ENCODE assay signal across 8 cellular contexts in genomic region chr13:110562696-110563462, GRCh38. TPM values are rescaled to one million over a fixed set of nuclear protein-coding genes. Genes with fewer than 3 reads are reported as not detected.
A peak's percentile ranks its signal among the peaks of the same experiment; 100 is the strongest.
DNase-seq lines count a peak whose midpoint lies in the region; ATAC-seq and TF ChIP-seq lines count a peak whose summit lies in the region.

No MANE protein-coding gene starts in this region.

- H3K4me1 ChIP-seq in effector memory CD4-positive, alpha-beta T cell (ENCODE audit: control insufficient read depth, insufficient read depth, low read length, poor library complexity, severe bottlenecking) = peaks cover 5% of the 10 kb centered on the region

- DNase-seq in AG04450 (ENCODE audit: low read depth, low spot score) (no peak), nephron progenitor cell (no peak), islet precursor cell (no peak)
- no peak for DNase-seq in effector memory CD4-positive, alpha-beta T cell

- POLR2A ChIA-PET in AG04450 (lab: Yijun Ruan, JAX) = no interaction called here

- no peak overlapping the region for H3K27ac ChIP-seq in AG04450 (ENCODE audit: low read depth, low read length)
- H3K27ac ChIP-seq in effector memory CD4-positive, alpha-beta T cell (ENCODE audit: insufficient read depth, low read length, poor library complexity, severe bottlenecking) = no peak overlapping the region

- no peak for TF ChIP-seq RAD21 in Ishikawa (IDR thresholded peaks at IDR 0.05; ENCODE audit: low read depth)

- H3K36me3 ChIP-seq in effector memory CD4-positive, alpha-beta T cell (ENCODE audit: control insufficient read depth, insufficient read depth, low read length) = no peaks in the 10 kb centered on the region

- H3K4me1 Mint-ChIP-seq in nephron progenitor cell = peaks cover 78% of the 10 kb centered on the region

- peaks cover 11% of the 10 kb centered on the region for H3K27me3 ChIP-seq in AG04450 (ENCODE audit: control insufficient read depth, insufficient read depth, low read length)
- H3K27me3 ChIP-seq in effector memory CD4-positive, alpha-beta T cell (replicated peaks; ENCODE audit: control insufficient read depth, insufficient read depth, low read length, poor library complexity, severe bottlenecking) = no peaks in the 10 kb centered on the region

- no peak overlapping the region for H3K27ac Mint-ChIP-seq in nephron progenitor cell

- TF ChIP-seq EP300 in Ishikawa (IDR thresholded peaks at IDR 0.05; ENCODE audit: borderline replicate concordance) = no peak

- H3K9me3 ChIP-seq in AG04450 (ENCODE audit: control insufficient read depth, insufficient read depth, low read length) = peaks cover 1% of the 10 kb centered on the region; the same call in 1 of the 2 replicates
- no peaks in the 10 kb centered on the region for H3K9me3 ChIP-seq in effector memory CD4-positive, alpha-beta T cell (ENCODE audit: control insufficient read depth, low read length)

- TF ChIP-seq CTCF in AG04450 (IDR thresholded peaks at IDR 0.05; ENCODE audit: low read depth, low read length) (no peak), nephron progenitor cell (IDR thresholded peaks at IDR 0.05) (no peak)

- ATAC-seq in GM19452 (IDR thresholded peaks at IDR 0.05; ENCODE audit: unreplicated experiment) (no peak), GM21367 (IDR thresholded peaks at IDR 0.05; ENCODE audit: unreplicated experiment) (no peak), GM18517 (IDR thresholded peaks at IDR 0.05; ENCODE audit: unreplicated experiment) (no peak)

- H3K4me3 Mint-ChIP-seq in nephron progenitor cell = peak overlapping the region; percentile 93

- H3K9me3 Mint-ChIP-seq in nephron progenitor cell = peaks cover 26% of the 10 kb centered on the region

- H3K36me3 Mint-ChIP-seq in nephron progenitor cell (ENCODE audit: low read depth) = peaks cover 33% of the 10 kb centered on the region

- CTCF ChIA-PET in AG04450 (lab: Charles Lee) = no interaction called here

- peaks cover 39% of the 10 kb centered on the region for H3K27me3 Mint-ChIP-seq in nephron progenitor cell (ENCODE audit: low read depth, poor library complexity)

- peak overlapping the region; percentile 77; the same call in 1 of the 2 replicates for H3K4me3 ChIP-seq in AG04450 (ENCODE audit: low read depth, low read length)
- H3K4me3 ChIP-seq in effector memory CD4-positive, alpha-beta T cell (ENCODE audit: insufficient read depth, low read depth, low read length, poor library complexity, severe bottlenecking) = peak overlapping the region; percentile 86

TF ChIP-seq in Ishikawa, 13 proteins besides CTCF, POLR2A, EP300 and RAD21:
- TF ChIP-seq CEBPB (IDR thresholded peaks at IDR 0.05) = peak; percentile 35; the same call in 1 of the 2 replicates
- no peak for TF ChIP-seq FOXM1 (IDR thresholded peaks at IDR 0.05; ENCODE audit: borderline replicate concordance, low read depth)

RNA-seq across cellular contexts. Expression of gene RAB20, which starts 1.4 kb away (rescaled TPM):
- 1.9 and 2.2 TPM in 2 replicates for polyA plus RNA-seq in AG04450 (2011; rRNA removed)
- 0.78 and 1.2 TPM in 2 replicates for polyA minus RNA-seq in AG04450 (2011; rRNA and poly(A)+ RNA removed)

RNA-seq across cellular contexts. Expression of gene NAXD, which starts 52.5 kb away (rescaled TPM):
- polyA plus RNA-seq in AG04450 (2011; rRNA removed) = 33.3 and 35.0 TPM in 2 replicates
- polyA minus RNA-seq in AG04450 (2011; rRNA and poly(A)+ RNA removed) = 17.8 and 24.8 TPM in 2 replicates
